ENCODE assay signal across 8 cellular contexts in genomic region chr1:92484171-92484471, GRCh38. TPM values are rescaled to one million over a fixed set of nuclear protein-coding genes. Genes with fewer than 3 reads are reported as not detected.
DNase-seq lines count a peak whose midpoint lies in the region; ATAC-seq, FAIRE-seq and TF ChIP-seq lines count a peak whose summit lies in the region.

No MANE protein-coding gene starts in this region.

- H3K9me1 ChIP-seq in endothelial cell of umbilical vein (replicated peaks; ENCODE audit: control insufficient read depth, extremely low read depth, insufficient read depth, low read length) = no peaks in the 10 kb centered on the region

- H2AFZ ChIP-seq in OCI-LY1 (ENCODE audit: low read length) (no peak overlapping the region), endothelial cell of umbilical vein (ENCODE audit: low read depth, low read length) (no peak overlapping the region)

- DNase-seq in endothelial cell of umbilical vein (ENCODE audit: low read depth, low spot score) (no peak), pancreas (peak in 1 of 6 donors; percentile 64), cerebellar nuclear complex (lab: John Stamatoyannopoulos, UW) (no peak), iPS-NIHi7 (ENCODE audit: extremely low spot score) (no peak)

- no peaks in the 10 kb centered on the region for H3F3A ChIP-seq in OCI-LY1 (ENCODE audit: insufficient read depth, low read length)

- dilution Hi-C loops in endothelial cell of umbilical vein (cut with MboI; ENCODE audit: extremely low pct_ligation_motif_present, low sequenced_read_pairs) = no loop called here

- no peak for TF ChIP-seq POLR2A in endothelial cell of umbilical vein (IDR thresholded peaks at IDR 0.05; ENCODE audit: low read depth, low read length)

- WGBS in pancreas, 2 donors = 1% methylated on average over 15 of the region's 15 CpGs

- BruUV-seq in endothelial cell of umbilical vein (replicated peaks; lab: Mats Ljungman, UMichigan) = no TSS peak

- H4K20me1 ChIP-seq in OCI-LY1 (ENCODE audit: insufficient read depth, low read length) (no peaks in the 10 kb centered on the region), endothelial cell of umbilical vein (replicated peaks; ENCODE audit: control insufficient read depth, extremely low read depth, insufficient read depth, low read length) (no peaks in the 10 kb centered on the region)

- POLR2A ChIA-PET in endothelial cell of umbilical vein (lab: Charles Lee) = no interaction called here

- H3K4me2 ChIP-seq in OCI-LY1 (ENCODE audit: low read length) (peak overlapping the region; percentile 83), endothelial cell of umbilical vein (ENCODE audit: insufficient read depth, low read length) (peak overlapping the region; percentile 80)

- H3K9ac ChIP-seq in ES-I3 (ENCODE audit: low read depth, low read length) (peak overlapping the region; percentile 63; the same call in 1 of the 2 replicates), OCI-LY1 (ENCODE audit: low read length) (peak overlapping the region; percentile 73), endothelial cell of umbilical vein (replicated peaks; ENCODE audit: extremely low read depth, insufficient read depth, low read length) (no peak overlapping the region)

- intact Hi-C loops in endothelial cell of umbilical vein (cut with micrococcal nuclease) = loop anchor here (5.0 kb wide), 3 partner anchors 167 to 333 kb away; partner anchors contain the start of genes GLMN and RPAP2
- intact Hi-C loops in pancreas (cut with DNase I) = no loop called here

- H3K27me3 ChIP-seq in OCI-LY1 (ENCODE audit: insufficient read depth, low read length) (no peaks in the 10 kb centered on the region), endothelial cell of umbilical vein (ENCODE audit: control insufficient read depth in 2 of 2, insufficient read depth in 2 of 2, low read length in 2 of 2) (peaks cover 64 to 96% of the 10 kb centered on the region in 2 experiments), pancreas (no peaks in the 10 kb centered on the region)

- no peak for ATAC-seq in pancreas
- ATAC-seq in HG03342 (IDR thresholded peaks at IDR 0.05; ENCODE audit: unreplicated experiment) = no peak
- no peak for ATAC-seq in HG02759 (IDR thresholded peaks at IDR 0.05; ENCODE audit: unreplicated experiment)

- TF ChIP-seq CTCF in OCI-LY1 (IDR thresholded peaks at IDR 0.05; ENCODE audit: low read length) (no peak), endothelial cell of umbilical vein (IDR thresholded peaks at IDR 0.05; ENCODE audit: extremely low read depth in 1 of 2, insufficient read depth in 1 of 2, low read depth in 1 of 2, low read length in 2 of 2) (no peak), pancreas (IDR thresholded peaks at IDR 0.05) (no peak)

- H3K4me3 ChIP-seq in OCI-LY1 (ENCODE audit: low read depth, low read length, poor library complexity, severe bottlenecking) = peak overlapping the region; percentile 85
- no peak overlapping the region for H3K4me3 ChIP-seq in endothelial cell of umbilical vein (replicated peaks in 1 of 3; ENCODE audit: insufficient read depth in 1 of 3, low read depth in 1 of 3, low read length in 3 of 3)
- peak overlapping the region; percentile 45 to 78 (median 60) for H3K4me3 ChIP-seq in pancreas

- CTCF ChIA-PET in endothelial cell of umbilical vein (lab: Charles Lee) = interaction anchor here (0.7 kb wide), 2 partner anchors 193 to 639 kb away, joined by 3 read pairs; no protein-coding TSS in a partner anchor

- H3K4me1 ChIP-seq in ES-I3 (ENCODE audit: insufficient read depth, low read length) = no peaks in the 10 kb centered on the region
- peaks cover 31% of the 10 kb centered on the region for H3K4me1 ChIP-seq in OCI-LY1 (ENCODE audit: insufficient read depth, low read length, severe bottlenecking)
- peaks cover 55% of the 10 kb centered on the region for H3K4me1 ChIP-seq in endothelial cell of umbilical vein (ENCODE audit: control insufficient read depth, extremely low read depth, insufficient read depth, low read length)
- H3K4me1 ChIP-seq in pancreas = peaks cover 0 to 5% (median 0%) of the 10 kb centered on the region in 3 donors

- no peaks in the 10 kb centered on the region for H3K36me3 ChIP-seq in ES-I3 (ENCODE audit: insufficient read depth, low read length)
- peaks cover 34% of the 10 kb centered on the region for H3K36me3 ChIP-seq in OCI-LY1 (ENCODE audit: insufficient read depth, low read length)
- no peaks in the 10 kb centered on the region for H3K36me3 ChIP-seq in endothelial cell of umbilical vein (ENCODE audit: control insufficient read depth in 2 of 2, extremely low read depth in 1 of 2, insufficient read depth in 2 of 2, low read length in 2 of 2)
- H3K36me3 ChIP-seq in pancreas = no peaks in the 10 kb centered on the region

- H3K79me2 ChIP-seq in OCI-LY1 (ENCODE audit: insufficient read depth, low read length) (no peaks in the 10 kb centered on the region; the same call in 1 of the 2 replicates), endothelial cell of umbilical vein (ENCODE audit: control insufficient read depth, insufficient read depth, low read length) (no peaks in the 10 kb centered on the region)

- peak overlapping the region; percentile 87 for H3K27ac ChIP-seq in OCI-LY1 (ENCODE audit: low read depth, low read length, poor library complexity, severe bottlenecking)
- H3K27ac ChIP-seq in endothelial cell of umbilical vein (ENCODE audit: insufficient read depth, low read depth, low read length) = no peak overlapping the region
- H3K27ac ChIP-seq in pancreas = peak overlapping the region; percentile 94 to 97 (median 94)

- H3K9me2 ChIP-seq in OCI-LY1 (ENCODE audit: low read depth, low read length) = no peaks in the 10 kb centered on the region

- FAIRE-seq in endothelial cell of umbilical vein (lab: Jason Lieb, UNC) (no peak), pancreas (lab: Jason Lieb, UNC) (no peak)

- H3K9me3 ChIP-seq in ES-I3 (ENCODE audit: control insufficient read depth, insufficient read depth, low read length) (no peaks in the 10 kb centered on the region), OCI-LY1 (ENCODE audit: low read length) (no peaks in the 10 kb centered on the region), endothelial cell of umbilical vein (replicated peaks; ENCODE audit: control insufficient read depth, insufficient read depth, low read length) (no peaks in the 10 kb centered on the region), pancreas (no peaks in the 10 kb centered on the region)

TF ChIP-seq in endothelial cell of umbilical vein, 7 proteins besides CTCF, POLR2A, EP300 and RAD21:
- peak; percentile 93 for TF ChIP-seq EZH2 (IDR thresholded peaks at IDR 0.05; ENCODE audit: borderline replicate concordance, low read depth, low read length, severe bottlenecking)
- no peak for TF ChIP-seq MAX (IDR thresholded peaks at IDR 0.05; ENCODE audit: insufficient read depth, insufficient read length)

RNA-seq across cellular contexts. Expression of gene GFI1, which starts 2.6 kb away (rescaled TPM):
- total RNA-seq in endothelial cell of umbilical vein (0.11 and 0.14 TPM in 2 replicates), pancreas (1 to 10 TPM; 5.2 to 7.4 (median 6.6) TPM)
- polyA plus RNA-seq in endothelial cell of umbilical vein (0.22 TPM in 2 replicates), pancreas (1 to 10 TPM; 5.4 TPM)
- polyA plus RNA-seq in endothelial cell of umbilical vein (2011; cell fraction: cytosol; rRNA removed) = 0.13 and 0.16 TPM in 2 replicates
- 1.0 and 1.2 TPM in 2 replicates for polyA plus RNA-seq in endothelial cell of umbilical vein (2011; cell fraction: nucleus; rRNA removed)
- 0.07 and 0.23 TPM in 2 replicates for polyA plus RNA-seq in endothelial cell of umbilical vein (2012)
- 0.11 and 0.15 TPM in 2 replicates for polyA minus RNA-seq in endothelial cell of umbilical vein
- 0.72 TPM for polyA minus RNA-seq in endothelial cell of umbilical vein (2011; cell fraction: cytosol; rRNA and poly(A)+ RNA removed)
- polyA minus RNA-seq in endothelial cell of umbilical vein (2011; cell fraction: nucleus; rRNA and poly(A)+ RNA removed) = 0.77 and 1.3 TPM in 2 replicates

Comparison
In these comparisons a context has a peak if more than half of its experiments do, and no peak if none do; other contexts are left out.
1. H3K4me3 ChIP-seq: peak in OCI-LY1 (single experiment) and pancreas (4 of 4); none in endothelial cell of umbilical vein (0 of 3).